8 cellular contexts compared by ENCODE assay signal in the genomic region with DNA sequence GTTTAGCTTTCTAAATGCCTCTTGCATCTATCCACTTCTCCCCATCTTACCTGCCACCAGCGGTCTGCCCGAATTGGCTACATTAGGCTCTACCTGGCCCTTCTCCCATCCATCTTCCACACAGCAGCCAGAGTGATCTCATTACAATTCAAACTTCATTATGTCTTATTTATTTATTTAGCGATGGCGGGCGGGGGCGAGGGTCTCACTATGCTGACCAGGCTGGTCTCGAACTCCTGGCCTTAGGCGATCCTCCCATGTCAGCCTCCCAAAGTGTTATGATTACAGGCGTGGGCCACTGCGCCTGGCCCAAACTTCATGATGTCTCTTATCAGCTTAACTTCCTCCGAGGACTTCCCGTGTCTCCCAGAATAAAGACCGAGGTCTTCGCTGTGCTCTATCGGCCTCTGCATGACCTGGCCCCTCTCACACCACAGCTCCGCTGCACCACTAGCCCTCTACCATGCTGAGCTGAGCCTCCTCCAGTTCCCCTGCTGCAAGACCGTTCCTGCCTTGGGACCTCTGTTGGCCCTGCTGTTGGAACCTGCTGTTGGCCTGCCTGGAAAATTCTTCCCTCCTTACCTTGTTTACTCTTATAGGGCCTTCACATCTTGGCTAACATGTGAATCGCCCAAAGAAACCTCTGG. TPM values are rescaled to one million over a fixed set of nuclear protein-coding genes. Genes with fewer than 3 reads are reported as not detected.
DNase-seq lines count a peak whose midpoint lies in the region; ATAC-seq and TF ChIP-seq lines count a peak whose summit lies in the region.

No MANE protein-coding gene starts in this region.

- peak overlapping the region; percentile 96 for H2AK5ac ChIP-seq in IMR-90 (ENCODE audit: low read depth, low read length)

- H3K27me3 Mint-ChIP-seq in activated CD4-positive, alpha-beta memory T cell treated with anti-CD3 and anti-CD28 coated beads for 36 hours, result peaks cover 30% of the 10 kb centered on the region
- H3K27me3 Mint-ChIP-seq in glutamatergic neuron (ENCODE audit: unreplicated experiment), result peaks cover 5% of the 10 kb centered on the region

- peak; percentile 4 for ATAC-seq in IMR-90 (ENCODE audit: low read depth)

- peak; percentile 30 for DNase-seq in IMR-90
- no peak for DNase-seq in activated CD4-positive, alpha-beta memory T cell treated with anti-CD3 and anti-CD28 coated beads for 36 hours
- no peak for DNase-seq in glutamatergic neuron
- no peak for DNase-seq in sigmoid colon
- DNase-seq in epidermal melanocyte (ENCODE audit: insufficient read length, low spot score), result no peak
- no peak for DNase-seq in mesenteric fat pad (ENCODE audit: low spot score)
- no peak for DNase-seq in middle frontal gyrus (ENCODE audit: extremely low spot score, low spot score)

- H3K4me1 ChIP-seq in ES-I3 (ENCODE audit: insufficient read depth, low read length), result peaks cover 15% of the 10 kb centered on the region
- peaks cover 13% of the 10 kb centered on the region for H3K4me1 ChIP-seq in IMR-90 (ENCODE audit: control insufficient read depth, insufficient read depth, low read length)
- peaks cover 0 to 48% (median 38%) of the 10 kb centered on the region in 4 donors for H3K4me1 ChIP-seq in sigmoid colon

- CTCF ChIA-PET in IMR-90 (lab: Yijun Ruan, JAX), result no interaction called here
- CTCF ChIA-PET in activated CD4-positive, alpha-beta memory T cell treated with anti-CD3 and anti-CD28 coated beads for 36 hours (lab: Charles Lee), result no interaction called here

- peak overlapping the region; percentile 26; the same call in 1 of the 2 replicates for H2BK120ac ChIP-seq in IMR-90 (ENCODE audit: low read depth, low read length)

- BruUV-seq in IMR-90 (replicated peaks; lab: Mats Ljungman, UMichigan), result no TSS peak

- TF ChIP-seq CTCF in IMR-90 (conservative IDR thresholded peaks at IDR 0.05; ENCODE audit: low read depth, low read length), result no peak
- no peak for TF ChIP-seq CTCF in glutamatergic neuron (IDR thresholded peaks at IDR 0.05; ENCODE audit: partially characterized antibody, unreplicated experiment)
- TF ChIP-seq CTCF in sigmoid colon (IDR thresholded peaks at IDR 0.05), result no peak

- peak overlapping the region; percentile 79 for H3K56ac ChIP-seq in IMR-90 (ENCODE audit: extremely low read depth, insufficient read depth, low read length)

- peak overlapping the region; percentile 50 to 66 for H4K8ac ChIP-seq in IMR-90 (ENCODE audit: low read depth in 2 of 2, low read length in 2 of 2)

- H3K4me3 Mint-ChIP-seq in activated CD4-positive, alpha-beta memory T cell treated with anti-CD3 and anti-CD28 coated beads for 36 hours, result peak overlapping the region; percentile 77
- peak overlapping the region; percentile 92 for H3K4me3 Mint-ChIP-seq in glutamatergic neuron (ENCODE audit: unreplicated experiment)

- H3K27ac Mint-ChIP-seq in activated CD4-positive, alpha-beta memory T cell treated with anti-CD3 and anti-CD28 coated beads for 36 hours, result no peak overlapping the region
- H3K27ac Mint-ChIP-seq in glutamatergic neuron (ENCODE audit: unreplicated experiment), result peak overlapping the region; percentile 89

- peak overlapping the region; percentile 98 for H2AFZ ChIP-seq in IMR-90 (replicated peaks; ENCODE audit: low read length, poor library complexity)

- peak overlapping the region; percentile 97 for H3K4me2 ChIP-seq in IMR-90 (ENCODE audit: low read depth, low read length)

- peaks cover 8 to 60% of the 10 kb centered on the region in 2 experiments for H3K79me1 ChIP-seq in IMR-90 (ENCODE audit: low read depth in 1 of 2, low read length in 2 of 2)

- H4K20me1 ChIP-seq in IMR-90 (ENCODE audit: insufficient read depth, low read length), result peaks cover 40% of the 10 kb centered on the region

- peaks cover 24% of the 10 kb centered on the region for H3K4me1 Mint-ChIP-seq in activated CD4-positive, alpha-beta memory T cell treated with anti-CD3 and anti-CD28 coated beads for 36 hours (ENCODE audit: low read depth)
- H3K4me1 Mint-ChIP-seq in glutamatergic neuron (ENCODE audit: low read depth, unreplicated experiment), result peaks cover 15% of the 10 kb centered on the region

- H3K9me3 ChIP-seq in ES-I3 (ENCODE audit: control insufficient read depth, insufficient read depth, low read length), result no peaks in the 10 kb centered on the region
- H3K9me3 ChIP-seq in IMR-90 (ENCODE audit: control insufficient read depth, insufficient read depth, low read length), result no peaks in the 10 kb centered on the region
- no peaks in the 10 kb centered on the region for H3K9me3 ChIP-seq in sigmoid colon

- TF ChIP-seq POLR2A in IMR-90 (IDR thresholded peaks at IDR 0.05; ENCODE audit: low read depth, low read length), result no peak
- TF ChIP-seq POLR2A in sigmoid colon (IDR thresholded peaks at IDR 0.05), result no peak

- 50% methylated on average over 4 of the region's 18 CpGs; no CpG with 5 or more reads in 1 of the 2 experiments for WGBS in IMR-90 (ENCODE audit: extremely low coverage in 2 of 2, insufficient read length in 1 of 2), 2 experiments
- 20 to 29% methylated on average over 18 of the region's 18 CpGs for WGBS in sigmoid colon, 2 donors

- peak overlapping the region; percentile 97 for H2AK9ac ChIP-seq in IMR-90 (replicated peaks; ENCODE audit: low read depth, low read length, poor library complexity)

- TF ChIP-seq RAD21 in IMR-90 (IDR thresholded peaks at IDR 0.05; ENCODE audit: low read length), result no peak

- POLR2A ChIA-PET in IMR-90 (lab: Charles Lee; ENCODE audit: unreplicated experiment), result no interaction called here
- POLR2A ChIA-PET in activated CD4-positive, alpha-beta memory T cell treated with anti-CD3 and anti-CD28 coated beads for 36 hours (lab: Charles Lee), result interaction anchor here (1.5 kb wide), 1 partner anchor 27 kb away, joined by 6 read pairs; no protein-coding TSS in a partner anchor

- H3K9me1 ChIP-seq in IMR-90 (ENCODE audit: insufficient read depth, low read length), result peaks cover 14% of the 10 kb centered on the region

- no peaks in the 10 kb centered on the region for H3K9me3 Mint-ChIP-seq in activated CD4-positive, alpha-beta memory T cell treated with anti-CD3 and anti-CD28 coated beads for 36 hours
- H3K9me3 Mint-ChIP-seq in glutamatergic neuron (ENCODE audit: unreplicated experiment), result peaks cover 9% of the 10 kb centered on the region

- H3K14ac ChIP-seq in IMR-90 (replicated peaks; ENCODE audit: low read depth, low read length), result peak overlapping the region; percentile 28

- dilution Hi-C loops in IMR-90 (cut with HindIII; ENCODE audit: low sequenced_read_pairs, unreplicated experiment), result no loop called here

- H3K23ac ChIP-seq in IMR-90 (ENCODE audit: low read depth, low read length), result peak overlapping the region; percentile 80

- H3K27ac ChIP-seq in IMR-90 (ENCODE audit: insufficient read depth, low read length), result peak overlapping the region; percentile 70
- peak overlapping the region; percentile 85 to 95 (median 92) for H3K27ac ChIP-seq in sigmoid colon

- intact Hi-C loops in IMR-90 (cut with micrococcal nuclease), result loop anchor here (5.0 kb wide), 2 partner anchors 125 to 195 kb away; partner anchors contain the start of genes FADD and PPFIA1
- intact Hi-C loops in activated CD4-positive, alpha-beta memory T cell treated with anti-CD3 and anti-CD28 coated beads for 36 hours (cut with micrococcal nuclease), result loop anchor here (5.0 kb wide), 1 partner anchor 195 kb away; the partner anchor contains the start of gene FADD
- intact Hi-C loops in sigmoid colon (cut with DNase I), result loop anchor here (5.0 to 10.0 kb wide), 2 partner anchors 195 to 723 kb away; partner anchors contain the start of genes FADD and LTO1

- no peak for TF ChIP-seq EP300 in sigmoid colon (IDR thresholded peaks at IDR 0.05)

- H3K4me3 ChIP-seq in IMR-90 (ENCODE audit: insufficient read depth, low read depth, low read length) (peak overlapping the region; percentile 81), sigmoid colon (peak overlapping the region; percentile 84 to 98 (median 88))

- H3K36me3 Mint-ChIP-seq in activated CD4-positive, alpha-beta memory T cell treated with anti-CD3 and anti-CD28 coated beads for 36 hours, result peaks cover 2% of the 10 kb centered on the region
- no peaks in the 10 kb centered on the region for H3K36me3 Mint-ChIP-seq in glutamatergic neuron (ENCODE audit: unreplicated experiment)

- 0 out of 3 replicates have a peak overlapping the region, but pooled peaks have one; percentile 15 for H2BK15ac ChIP-seq in IMR-90 (ENCODE audit: low read depth, low read length)

- H3K18ac ChIP-seq in IMR-90 (ENCODE audit: low read depth, low read length), result peak overlapping the region; percentile 46; the same call in 1 of the 2 replicates

- H4K91ac ChIP-seq in IMR-90 (ENCODE audit: insufficient read depth, low read depth, low read length), result peak overlapping the region; percentile 80

- peak overlapping the region; percentile 45 for H3K4ac ChIP-seq in IMR-90 (ENCODE audit: low read depth, low read length)

- in situ Hi-C loops in IMR-90 (cut with MboI; ENCODE audit: low sequenced_read_pairs), result no loop called here

- peak overlapping the region; percentile 51 for H2BK5ac ChIP-seq in IMR-90 (ENCODE audit: low read depth, low read length, poor library complexity, severe bottlenecking)

- H2BK20ac ChIP-seq in IMR-90 (ENCODE audit: low read depth, low read length), result no peak overlapping the region

- H3K9ac ChIP-seq in ES-I3 (ENCODE audit: low read depth, low read length) (peak overlapping the region; percentile 59), IMR-90 (ENCODE audit: low read depth, low read length) (peak overlapping the region; percentile 75)

- H4K5ac ChIP-seq in IMR-90 (ENCODE audit: low read depth, low read length), result peak overlapping the region; percentile 66

- H3K36me3 ChIP-seq in ES-I3 (ENCODE audit: insufficient read depth, low read length) (no peaks in the 10 kb centered on the region), IMR-90 (ENCODE audit: control insufficient read depth, insufficient read depth, low read length) (peaks cover 22% of the 10 kb centered on the region), sigmoid colon (no peaks in the 10 kb centered on the region)

- no peaks in the 10 kb centered on the region for H3K27me3 ChIP-seq in IMR-90 (ENCODE audit: control insufficient read depth, insufficient read depth, low read length)
- H3K27me3 ChIP-seq in sigmoid colon, result no peaks in the 10 kb centered on the region

TF ChIP-seq in IMR-90, 13 proteins besides CTCF, POLR2A, EP300 and RAD21 (continues in another document):
- no peak for TF ChIP-seq RFX5 (IDR thresholded peaks at IDR 0.05; ENCODE audit: low read depth, low read length)
- TF ChIP-seq RCOR1 (IDR thresholded peaks at IDR 0.05; ENCODE audit: insufficient replicate concordance, low read length), result no peak
- TF ChIP-seq BHLHE40 (IDR thresholded peaks at IDR 0.05; ENCODE audit: low read depth, low read length), result no peak
- TF ChIP-seq NFE2L2 (IDR thresholded peaks at IDR 0.05; ENCODE audit: low read depth, low read length), result no peak

RNA-seq across cellular contexts. Expression of gene CTTN, which starts 0.9 kb away (rescaled TPM):
- total RNA-seq in IMR-90 (2012; rRNA removed), result 287 and 341 TPM in 2 replicates
- polyA plus RNA-seq in IMR-90 (2012; rRNA removed), result 278 and 296 TPM in 2 replicates
- polyA plus RNA-seq in IMR-90 (2012; cell fraction: cytosol; rRNA removed), result 121 and 139 TPM in 2 replicates
- polyA plus RNA-seq in IMR-90 (2012; cell fraction: nucleus; rRNA removed; ENCODE audit: low replicate concordance), result 1,027 and 1,310 TPM in 2 replicates
- 10 to 100 TPM; 49.6 to 52.6 TPM for total RNA-seq in activated CD4-positive, alpha-beta memory T cell treated with anti-CD3 and anti-CD28 coated beads for 36 hours
- 296 TPM for total RNA-seq in glutamatergic neuron (ENCODE audit: unreplicated experiment)
- 100 to 1,000 TPM; 128 to 312 (median 157) TPM for total RNA-seq in sigmoid colon
- 100 to 1,000 TPM in 2 of 3 donors, 10 to 100 TPM in 1; 87.1 to 152 (median 102) TPM for polyA plus RNA-seq in sigmoid colon
- total RNA-seq in mesenteric fat pad, result 232 TPM
